ENCODE assay signal across 8 cellular contexts in the genomic region with DNA sequence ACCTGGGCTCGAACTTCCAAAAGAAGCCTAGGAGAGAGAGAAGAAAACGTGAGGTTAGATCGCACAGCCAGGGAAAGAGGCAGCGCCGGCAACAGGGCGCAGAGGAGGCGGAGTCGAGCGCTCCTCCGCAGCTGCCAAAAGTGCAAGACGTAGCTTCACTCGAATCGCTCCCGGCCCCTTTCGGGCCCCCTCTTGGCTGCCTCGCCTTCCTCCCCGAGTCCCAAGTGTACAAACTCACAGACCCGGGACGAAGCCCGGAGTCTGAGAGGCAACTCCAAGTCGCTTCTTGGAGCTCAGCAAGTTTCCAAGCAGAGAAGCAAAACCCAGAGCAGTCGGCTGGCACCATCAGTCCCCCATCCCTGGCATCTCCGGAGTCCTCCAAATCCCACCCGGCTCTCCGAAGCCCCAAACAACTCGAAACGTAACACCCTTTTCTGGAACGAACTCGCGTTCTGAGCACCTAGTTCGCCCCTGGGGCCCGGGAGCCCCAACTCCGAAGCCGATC. TPM values are rescaled to one million over a fixed set of nuclear protein-coding genes. Genes with fewer than 3 reads are reported as not detected.
DNase-seq lines count a peak whose midpoint lies in the region; ATAC-seq and TF ChIP-seq lines count a peak whose summit lies in the region.

No MANE protein-coding gene starts in this region.

- peaks cover 9% of the 10 kb centered on the region for H3K36me3 ChIP-seq in ectodermal cell (ENCODE audit: control insufficient read depth, insufficient read depth, low read length)

- TF ChIP-seq POLR2A in lower leg skin (IDR thresholded peaks at IDR 0.05): no peak

- DNase-seq in GM03348 (ENCODE audit: low spot score): peak; percentile 89
- peak; percentile 69 for DNase-seq in HCEC 1CT
- DNase-seq in NCI-H1105 treated with DMSO at 0.1 percent for 48 hours (lab: John Stamatoyannopoulos, UW): peak; percentile 14
- DNase-seq in activated CD8-positive, alpha-beta T cell treated with anti-CD3 and anti-CD28 coated beads for 36 hours: peak; percentile 66
- peak; percentile 59 to 94 for DNase-seq in lower leg skin (ENCODE audit: low spot score in 2 of 2)
- peak; percentile 42 to 52 for DNase-seq in stimulated activated CD4-positive, alpha-beta T cell treated with anti-CD3 and anti-CD28 coated beads, Interleukin-4, amount 100 ng/mL, for 48 hours (ENCODE audit: low read depth in 2 of 2)
- no peak for DNase-seq in DMS153 (lab: John Stamatoyannopoulos, UW)

- 1% methylated on average over 34 of the region's 34 CpGs for WGBS in ectodermal cell, 2 experiments
- 0% methylated on average over 34 of the region's 34 CpGs for WGBS in lower leg skin, 2 donors

- H3K4me3 ChIP-seq in ectodermal cell (ENCODE audit: insufficient read depth, low read depth, low read length) (peak overlapping the region; percentile 73), lower leg skin (ENCODE audit: low read depth, poor library complexity, severe bottlenecking) (peak overlapping the region; percentile 68)

- peaks cover 18% of the 10 kb centered on the region for H3K4me1 Mint-ChIP-seq in activated CD8-positive, alpha-beta T cell treated with anti-CD3 and anti-CD28 coated beads for 36 hours (ENCODE audit: low read depth)

- H3K4me1 ChIP-seq in ectodermal cell (ENCODE audit: control insufficient read depth, insufficient read depth, low read length): no peaks in the 10 kb centered on the region

- no peaks in the 10 kb centered on the region for H3K9me3 Mint-ChIP-seq in activated CD8-positive, alpha-beta T cell treated with anti-CD3 and anti-CD28 coated beads for 36 hours

- peaks cover 18% of the 10 kb centered on the region for H3K27me3 Mint-ChIP-seq in activated CD8-positive, alpha-beta T cell treated with anti-CD3 and anti-CD28 coated beads for 36 hours

- no peaks in the 10 kb centered on the region for H3K9me3 ChIP-seq in ectodermal cell (ENCODE audit: control insufficient read depth, low read length)

- ATAC-seq in activated CD8-positive, alpha-beta T cell treated with anti-CD3 and anti-CD28 coated beads for 36 hours: peak; percentile 60

- no peaks in the 10 kb centered on the region for H3K36me3 Mint-ChIP-seq in activated CD8-positive, alpha-beta T cell treated with anti-CD3 and anti-CD28 coated beads for 36 hours (ENCODE audit: low read depth)

- peak overlapping the region; percentile 84 for H3K4me3 Mint-ChIP-seq in activated CD8-positive, alpha-beta T cell treated with anti-CD3 and anti-CD28 coated beads for 36 hours

- H3K27ac ChIP-seq in ectodermal cell (ENCODE audit: insufficient read depth, low read depth, low read length, poor library complexity, severe bottlenecking): no peak overlapping the region

- intact Hi-C loops in activated CD8-positive, alpha-beta T cell treated with anti-CD3 and anti-CD28 coated beads for 36 hours (cut with micrococcal nuclease): no loop called here
- intact Hi-C loops in lower leg skin (cut with DNase I; ENCODE audit: low total_unique reads): no loop called here

- POLR2A ChIA-PET in activated CD8-positive, alpha-beta T cell treated with anti-CD3 and anti-CD28 coated beads for 36 hours (lab: Charles Lee): interaction anchor here (0.6 to 1.2 kb wide), 3 partner anchors 12 to 383 kb away, joined by 3 read pairs; no protein-coding TSS in a partner anchor

- no peak for TF ChIP-seq CTCF in activated CD8-positive, alpha-beta T cell treated with anti-CD3 and anti-CD28 coated beads for 36 hours (IDR thresholded peaks at IDR 0.05)
- no peak for TF ChIP-seq CTCF in lower leg skin (IDR thresholded peaks at IDR 0.05)

- CTCF ChIA-PET in activated CD8-positive, alpha-beta T cell treated with anti-CD3 and anti-CD28 coated beads for 36 hours (lab: Charles Lee): interaction anchor here (0.9 to 2.8 kb wide), 9 partner anchors 23 to 288 kb away, joined by 3 to 16 read pairs (median 3); no protein-coding TSS in a partner anchor

- H3K27ac Mint-ChIP-seq in activated CD8-positive, alpha-beta T cell treated with anti-CD3 and anti-CD28 coated beads for 36 hours: peak overlapping the region; percentile 73

- H3K27me3 ChIP-seq in ectodermal cell (ENCODE audit: control insufficient read depth, insufficient read depth, low read length, poor library complexity, severe bottlenecking): peaks cover 9% of the 10 kb centered on the region

RNA-seq across cellular contexts. Expression of a gene that starts 1.2 kb away (rescaled TPM):
- total RNA-seq in activated CD8-positive, alpha-beta T cell treated with anti-CD3 and anti-CD28 coated beads for 36 hours: 10 to 100 TPM; 12.2 to 12.8 TPM
- 30.8 TPM for polyA plus RNA-seq in ectodermal cell (2013, experiment 1 of 4)
- polyA plus RNA-seq in ectodermal cell (2013, experiment 2 of 4): 30.3 TPM
- 25.1 TPM for polyA plus RNA-seq in ectodermal cell (2013, experiment 3 of 4)
- 27.4 TPM for polyA plus RNA-seq in ectodermal cell (2013, experiment 4 of 4)
- 10 to 100 TPM; 15.7 to 32.5 (median 25.2) TPM for total RNA-seq in lower leg skin

RNA-seq across cellular contexts. Expression of a gene that starts 41.3 kb away (rescaled TPM):
- total RNA-seq in activated CD8-positive, alpha-beta T cell treated with anti-CD3 and anti-CD28 coated beads for 36 hours: 1 to 10 TPM; 8.1 to 9.3 TPM
- 13.9 TPM for polyA plus RNA-seq in ectodermal cell (2013, experiment 1 of 4)
- polyA plus RNA-seq in ectodermal cell (2013, experiment 2 of 4): 16.9 TPM
- polyA plus RNA-seq in ectodermal cell (2013, experiment 3 of 4): 12.3 TPM
- polyA plus RNA-seq in ectodermal cell (2013, experiment 4 of 4): 15.7 TPM
- total RNA-seq in lower leg skin: 10 to 100 TPM in 3 of 4 donors, 1 to 10 TPM in 1; 9.0 to 24.4 (median 17.6) TPM
